In the genomic region with DNA sequence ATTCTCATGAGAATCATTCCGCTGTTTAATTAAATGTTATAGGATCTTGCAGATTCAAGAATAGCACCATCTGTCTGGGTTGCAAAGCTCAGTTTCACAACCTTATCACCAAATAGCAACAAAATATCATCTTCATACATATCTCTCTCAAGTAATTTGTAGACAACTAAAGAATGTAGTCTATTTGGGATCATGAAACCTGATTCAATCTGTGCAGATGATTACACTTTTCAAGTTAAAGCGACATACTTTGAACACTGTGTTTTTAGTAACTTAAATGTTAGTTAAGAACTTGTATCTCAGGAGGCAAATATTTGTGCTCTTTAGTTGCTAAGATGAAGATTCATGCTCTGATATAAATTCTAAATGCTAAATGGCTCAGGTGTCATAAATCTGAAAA, we compare ENCODE assay signal across 21 cellular contexts.
"Had no signal": no experiment of that assay in that cellular context is flagged by ENCODE, and none has a peak within 500 bp of the region (broad histone marks: within the 10 kb centered on the region; RNA-seq: fewer than 3 reads in every experiment).

No MANE protein-coding gene starts in this region.

- H3K27me3 Mint-ChIP-seq: naive thymus-derived CD4-positive, alpha-beta T cell; stimulated activated naive B cell treated with anti-CD40 and anti-IgM and Interleukin-4, amounts not matched to agents 10 μg/mL and 1 μg/mL and 100 μg/mL, for 72 hours had no signal

- H3K4me3 Mint-ChIP-seq: stimulated activated naive B cell treated with anti-CD40 and anti-IgM and Interleukin-4, amounts not matched to agents 10 μg/mL and 1 μg/mL and 100 μg/mL, for 72 hours had no signal

- H3K36me3 Mint-ChIP-seq: immature natural killer cell had no signal

- H3K36me3 ChIP-seq: colonic mucosa, esophagus squamous epithelium, gastroesophageal sphincter, neutrophil, stomach, thoracic aorta, transverse colon had no signal

- H3K9me3 Mint-ChIP-seq: immature natural killer cell; naive thymus-derived CD4-positive, alpha-beta T cell; stimulated activated naive B cell treated with anti-CD40 and anti-IgM and Interleukin-4, amounts not matched to agents 10 μg/mL and 1 μg/mL and 100 μg/mL, for 72 hours had no signal

- H3K27me3 ChIP-seq: colonic mucosa, esophagus squamous epithelium, gastroesophageal sphincter, neutrophil, stomach, transverse colon had no signal

- H3K27ac ChIP-seq: colonic mucosa, esophagus squamous epithelium, gastroesophageal sphincter, thoracic aorta, transverse colon had no signal

- H3K4me3 ChIP-seq: colonic mucosa, esophagus squamous epithelium, gastroesophageal sphincter, stomach, thoracic aorta, transverse colon had no signal

- DNase-seq: colonic mucosa; dermis blood vessel endothelial cell; esophagus squamous epithelium; foreskin fibroblast; glutamatergic neuron; immature natural killer cell; kidney; left cardiac atrium; mesendoderm; naive thymus-derived CD4-positive, alpha-beta T cell; posterior cingulate gyrus; stimulated activated CD4-positive, alpha-beta T cell treated with anti-CD3 and anti-CD28 coated beads, Interleukin-2, amount 100 ng/mL, for 24 hours; stimulated activated CD4-positive, alpha-beta T cell treated with anti-CD3 and anti-CD28 coated beads, Interleukin-4, amount 100 ng/mL, for 4 hours; stimulated activated naive B cell treated with anti-CD40 and anti-IgM and Interleukin-4, amounts not matched to agents 10 μg/mL and 1 μg/mL and 100 μg/mL, for 72 hours; stomach; substantia nigra; transverse colon had no signal

- H3K27ac Mint-ChIP-seq: stimulated activated naive B cell treated with anti-CD40 and anti-IgM and Interleukin-4, amounts not matched to agents 10 μg/mL and 1 μg/mL and 100 μg/mL, for 72 hours had no signal

- H3K9me3 ChIP-seq: colonic mucosa, esophagus squamous epithelium, gastroesophageal sphincter, neutrophil, stomach, thoracic aorta, transverse colon had no signal

- ATAC-seq: gastroesophageal sphincter; left cardiac atrium; naive thymus-derived CD4-positive, alpha-beta T cell; sciatic nerve; stimulated activated naive B cell treated with anti-CD40 and anti-IgM and Interleukin-4, amounts not matched to agents 10 μg/mL and 1 μg/mL and 100 μg/mL, for 72 hours had no signal
